Comparison of ENCODE assay signal across 1 cellular context in the genomic region with DNA sequence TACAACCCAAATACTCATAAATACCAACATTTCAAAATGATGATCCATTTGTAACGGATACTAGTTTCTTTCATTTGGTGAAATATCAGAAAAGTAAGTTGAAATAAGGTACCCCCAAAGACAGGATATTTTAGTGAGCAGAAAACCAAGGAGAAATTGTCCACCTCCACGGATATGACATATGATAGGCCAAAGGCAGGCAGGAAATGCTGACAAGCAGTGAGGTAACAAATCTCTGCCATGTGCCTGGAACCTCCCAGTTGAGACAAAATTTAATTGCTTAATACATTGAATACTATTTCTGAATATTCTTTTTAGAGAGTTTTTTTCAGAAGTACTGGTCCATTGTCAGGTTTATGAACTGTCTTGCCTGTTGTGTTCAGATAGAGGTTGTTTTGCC.
TF ChIP-seq lines count a peak whose summit lies in the region.

No MANE protein-coding gene starts in this region.

TF ChIP-seq in GM23338, 12 proteins besides CTCF, POLR2A, EP300 and RAD21 (continued from another document):
- TF ChIP-seq, protein P1, sequence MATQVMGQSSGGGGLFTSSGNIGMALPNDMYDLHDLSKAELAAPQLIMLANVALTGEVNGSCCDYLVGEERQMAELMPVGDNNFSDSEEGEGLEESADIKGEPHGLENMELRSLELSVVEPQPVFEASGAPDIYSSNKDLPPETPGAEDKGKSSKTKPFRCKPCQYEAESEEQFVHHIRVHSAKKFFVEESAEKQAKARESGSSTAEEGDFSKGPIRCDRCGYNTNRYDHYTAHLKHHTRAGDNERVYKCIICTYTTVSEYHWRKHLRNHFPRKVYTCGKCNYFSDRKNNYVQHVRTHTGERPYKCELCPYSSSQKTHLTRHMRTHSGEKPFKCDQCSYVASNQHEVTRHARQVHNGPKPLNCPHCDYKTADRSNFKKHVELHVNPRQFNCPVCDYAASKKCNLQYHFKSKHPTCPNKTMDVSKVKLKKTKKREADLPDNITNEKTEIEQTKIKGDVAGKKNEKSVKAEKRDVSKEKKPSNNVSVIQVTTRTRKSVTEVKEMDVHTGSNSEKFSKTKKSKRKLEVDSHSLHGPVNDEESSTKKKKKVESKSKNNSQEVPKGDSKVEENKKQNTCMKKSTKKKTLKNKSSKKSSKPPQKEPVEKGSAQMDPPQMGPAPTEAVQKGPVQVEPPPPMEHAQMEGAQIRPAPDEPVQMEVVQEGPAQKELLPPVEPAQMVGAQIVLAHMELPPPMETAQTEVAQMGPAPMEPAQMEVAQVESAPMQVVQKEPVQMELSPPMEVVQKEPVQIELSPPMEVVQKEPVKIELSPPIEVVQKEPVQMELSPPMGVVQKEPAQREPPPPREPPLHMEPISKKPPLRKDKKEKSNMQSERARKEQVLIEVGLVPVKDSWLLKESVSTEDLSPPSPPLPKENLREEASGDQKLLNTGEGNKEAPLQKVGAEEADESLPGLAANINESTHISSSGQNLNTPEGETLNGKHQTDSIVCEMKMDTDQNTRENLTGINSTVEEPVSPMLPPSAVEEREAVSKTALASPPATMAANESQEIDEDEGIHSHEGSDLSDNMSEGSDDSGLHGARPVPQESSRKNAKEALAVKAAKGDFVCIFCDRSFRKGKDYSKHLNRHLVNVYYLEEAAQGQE (IDR thresholded peaks at IDR 0.05; ENCODE audit: unreplicated experiment), result no peak
- no peak for TF ChIP-seq EZH2phosphoT487 (IDR thresholded peaks at IDR 0.05; ENCODE audit: unreplicated experiment)
- TF ChIP-seq, protein P2, sequence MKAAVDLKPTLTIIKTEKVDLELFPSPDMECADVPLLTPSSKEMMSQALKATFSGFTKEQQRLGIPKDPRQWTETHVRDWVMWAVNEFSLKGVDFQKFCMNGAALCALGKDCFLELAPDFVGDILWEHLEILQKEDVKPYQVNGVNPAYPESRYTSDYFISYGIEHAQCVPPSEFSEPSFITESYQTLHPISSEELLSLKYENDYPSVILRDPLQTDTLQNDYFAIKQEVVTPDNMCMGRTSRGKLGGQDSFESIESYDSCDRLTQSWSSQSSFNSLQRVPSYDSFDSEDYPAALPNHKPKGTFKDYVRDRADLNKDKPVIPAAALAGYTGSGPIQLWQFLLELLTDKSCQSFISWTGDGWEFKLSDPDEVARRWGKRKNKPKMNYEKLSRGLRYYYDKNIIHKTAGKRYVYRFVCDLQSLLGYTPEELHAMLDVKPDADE (IDR thresholded peaks at IDR 0.05), result no peak
- TF ChIP-seq, protein P3, sequence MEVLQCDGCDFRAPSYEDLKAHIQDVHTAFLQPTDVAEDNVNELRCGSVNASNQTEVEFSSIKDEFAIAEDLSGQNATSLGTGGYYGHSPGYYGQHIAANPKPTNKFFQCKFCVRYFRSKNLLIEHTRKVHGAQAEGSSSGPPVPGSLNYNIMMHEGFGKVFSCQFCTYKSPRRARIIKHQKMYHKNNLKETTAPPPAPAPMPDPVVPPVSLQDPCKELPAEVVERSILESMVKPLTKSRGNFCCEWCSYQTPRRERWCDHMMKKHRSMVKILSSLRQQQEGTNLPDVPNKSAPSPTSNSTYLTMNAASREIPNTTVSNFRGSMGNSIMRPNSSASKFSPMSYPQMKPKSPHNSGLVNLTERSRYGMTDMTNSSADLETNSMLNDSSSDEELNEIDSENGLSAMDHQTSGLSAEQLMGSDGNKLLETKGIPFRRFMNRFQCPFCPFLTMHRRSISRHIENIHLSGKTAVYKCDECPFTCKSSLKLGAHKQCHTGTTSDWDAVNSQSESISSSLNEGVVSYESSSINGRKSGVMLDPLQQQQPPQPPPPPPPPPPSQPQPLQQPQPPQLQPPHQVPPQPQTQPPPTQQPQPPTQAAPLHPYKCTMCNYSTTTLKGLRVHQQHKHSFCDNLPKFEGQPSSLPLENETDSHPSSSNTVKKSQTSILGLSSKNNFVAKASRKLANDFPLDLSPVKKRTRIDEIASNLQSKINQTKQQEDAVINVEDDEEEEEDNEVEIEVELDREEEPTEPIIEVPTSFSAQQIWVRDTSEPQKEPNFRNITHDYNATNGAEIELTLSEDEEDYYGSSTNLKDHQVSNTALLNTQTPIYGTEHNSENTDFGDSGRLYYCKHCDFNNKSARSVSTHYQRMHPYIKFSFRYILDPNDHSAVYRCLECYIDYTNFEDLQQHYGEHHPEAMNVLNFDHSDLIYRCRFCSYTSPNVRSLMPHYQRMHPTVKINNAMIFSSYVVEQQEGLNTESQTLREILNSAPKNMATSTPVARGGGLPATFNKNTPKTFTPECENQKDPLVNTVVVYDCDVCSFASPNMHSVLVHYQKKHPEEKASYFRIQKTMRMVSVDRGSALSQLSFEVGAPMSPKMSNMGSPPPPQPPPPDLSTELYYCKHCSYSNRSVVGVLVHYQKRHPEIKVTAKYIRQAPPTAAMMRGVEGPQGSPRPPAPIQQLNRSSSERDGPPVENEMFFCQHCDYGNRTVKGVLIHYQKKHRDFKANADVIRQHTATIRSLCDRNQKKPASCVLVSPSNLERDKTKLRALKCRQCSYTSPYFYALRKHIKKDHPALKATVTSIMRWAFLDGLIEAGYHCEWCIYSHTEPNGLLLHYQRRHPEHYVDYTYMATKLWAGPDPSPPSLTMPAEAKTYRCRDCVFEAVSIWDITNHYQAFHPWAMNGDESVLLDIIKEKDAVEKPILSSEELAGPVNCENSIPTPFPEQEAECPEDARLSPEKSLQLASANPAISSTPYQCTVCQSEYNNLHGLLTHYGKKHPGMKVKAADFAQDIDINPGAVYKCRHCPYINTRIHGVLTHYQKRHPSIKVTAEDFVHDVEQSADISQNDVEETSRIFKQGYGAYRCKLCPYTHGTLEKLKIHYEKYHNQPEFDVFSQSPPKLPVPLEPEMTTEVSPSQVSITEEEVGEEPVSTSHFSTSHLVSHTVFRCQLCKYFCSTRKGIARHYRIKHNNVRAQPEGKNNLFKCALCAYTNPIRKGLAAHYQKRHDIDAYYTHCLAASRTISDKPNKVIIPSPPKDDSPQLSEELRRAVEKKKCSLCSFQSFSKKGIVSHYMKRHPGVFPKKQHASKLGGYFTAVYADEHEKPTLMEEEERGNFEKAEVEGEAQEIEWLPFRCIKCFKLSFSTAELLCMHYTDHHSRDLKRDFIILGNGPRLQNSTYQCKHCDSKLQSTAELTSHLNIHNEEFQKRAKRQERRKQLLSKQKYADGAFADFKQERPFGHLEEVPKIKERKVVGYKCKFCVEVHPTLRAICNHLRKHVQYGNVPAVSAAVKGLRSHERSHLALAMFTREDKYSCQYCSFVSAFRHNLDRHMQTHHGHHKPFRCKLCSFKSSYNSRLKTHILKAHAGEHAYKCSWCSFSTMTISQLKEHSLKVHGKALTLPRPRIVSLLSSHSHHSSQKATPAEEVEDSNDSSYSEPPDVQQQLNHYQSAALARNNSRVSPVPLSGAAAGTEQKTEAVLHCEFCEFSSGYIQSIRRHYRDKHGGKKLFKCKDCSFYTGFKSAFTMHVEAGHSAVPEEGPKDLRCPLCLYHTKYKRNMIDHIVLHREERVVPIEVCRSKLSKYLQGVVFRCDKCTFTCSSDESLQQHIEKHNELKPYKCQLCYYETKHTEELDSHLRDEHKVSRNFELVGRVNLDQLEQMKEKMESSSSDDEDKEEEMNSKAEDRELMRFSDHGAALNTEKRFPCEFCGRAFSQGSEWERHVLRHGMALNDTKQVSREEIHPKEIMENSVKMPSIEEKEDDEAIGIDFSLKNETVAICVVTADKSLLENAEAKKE (CRISPR knock-in tag; IDR thresholded peaks at IDR 0.05), result no peak
- no peak for TF ChIP-seq ZNF114 (CRISPR knock-in tag; IDR thresholded peaks at IDR 0.05)
- TF ChIP-seq POLR2AphosphoS5 (IDR thresholded peaks at IDR 0.05; ENCODE audit: low read depth), result no peak
- no peak for TF ChIP-seq STAT1 (IDR thresholded peaks at IDR 0.05; ENCODE audit: unreplicated experiment)
- TF ChIP-seq CREB1 (CRISPR knock-in tag; IDR thresholded peaks at IDR 0.05; ENCODE audit: low read depth), result no peak
- no peak for TF ChIP-seq NANOG (IDR thresholded peaks at IDR 0.05; ENCODE audit: borderline replicate concordance)
